ENCODE assay signal across 1 cellular context in the genomic region with DNA sequence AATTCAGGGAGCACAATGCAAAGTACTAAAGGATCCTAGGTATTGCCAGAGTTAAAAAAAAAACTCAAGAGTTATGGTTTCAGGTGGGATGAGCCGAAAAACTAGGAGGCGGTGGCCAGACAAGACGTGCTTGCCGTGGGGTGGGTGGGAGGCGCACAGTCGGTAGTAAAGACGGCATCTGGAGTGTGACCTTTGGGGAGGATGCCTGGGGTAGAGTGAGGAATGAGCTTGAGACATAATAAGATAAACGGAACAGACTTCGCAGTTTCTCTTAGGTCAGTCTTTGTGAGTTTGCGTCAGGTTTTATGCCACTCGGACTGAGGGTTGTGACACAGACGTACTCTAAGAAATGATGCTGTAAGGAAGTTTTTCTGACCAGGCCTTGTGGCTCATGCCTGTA.
TF ChIP-seq lines count a peak whose summit lies in the region.

No MANE protein-coding gene starts in this region.

TF ChIP-seq in H1, 55 proteins besides CTCF, POLR2A, EP300 and RAD21 (continued from another document):
- TF ChIP-seq TEAD4 (IDR thresholded peaks at IDR 0.05; ENCODE audit: low read depth, low read length), result no peak
- no peak for TF ChIP-seq SRF (IDR thresholded peaks at IDR 0.05; ENCODE audit: low read depth, low read length)
- TF ChIP-seq, protein P1, sequence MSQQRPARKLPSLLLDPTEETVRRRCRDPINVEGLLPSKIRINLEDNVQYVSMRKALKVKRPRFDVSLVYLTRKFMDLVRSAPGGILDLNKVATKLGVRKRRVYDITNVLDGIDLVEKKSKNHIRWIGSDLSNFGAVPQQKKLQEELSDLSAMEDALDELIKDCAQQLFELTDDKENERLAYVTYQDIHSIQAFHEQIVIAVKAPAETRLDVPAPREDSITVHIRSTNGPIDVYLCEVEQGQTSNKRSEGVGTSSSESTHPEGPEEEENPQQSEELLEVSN (IDR thresholded peaks at IDR 0.05), result no peak
- TF ChIP-seq, protein P2, sequence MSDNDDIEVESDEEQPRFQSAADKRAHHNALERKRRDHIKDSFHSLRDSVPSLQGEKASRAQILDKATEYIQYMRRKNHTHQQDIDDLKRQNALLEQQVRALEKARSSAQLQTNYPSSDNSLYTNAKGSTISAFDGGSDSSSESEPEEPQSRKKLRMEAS (IDR thresholded peaks at IDR 0.05), result no peak
- TF ChIP-seq EZH2 (IDR thresholded peaks at IDR 0.05; ENCODE audit: low read depth, low read length, severe bottlenecking), result no peak
- TF ChIP-seq EGR1 (IDR thresholded peaks at IDR 0.05; ENCODE audit: borderline replicate concordance, low read depth, low read length), result no peak
- TF ChIP-seq CEBPB (IDR thresholded peaks at IDR 0.05; ENCODE audit: low read depth, low read length), result no peak
